Comparison of ENCODE assay signal across 11 cellular contexts in the genomic region with DNA sequence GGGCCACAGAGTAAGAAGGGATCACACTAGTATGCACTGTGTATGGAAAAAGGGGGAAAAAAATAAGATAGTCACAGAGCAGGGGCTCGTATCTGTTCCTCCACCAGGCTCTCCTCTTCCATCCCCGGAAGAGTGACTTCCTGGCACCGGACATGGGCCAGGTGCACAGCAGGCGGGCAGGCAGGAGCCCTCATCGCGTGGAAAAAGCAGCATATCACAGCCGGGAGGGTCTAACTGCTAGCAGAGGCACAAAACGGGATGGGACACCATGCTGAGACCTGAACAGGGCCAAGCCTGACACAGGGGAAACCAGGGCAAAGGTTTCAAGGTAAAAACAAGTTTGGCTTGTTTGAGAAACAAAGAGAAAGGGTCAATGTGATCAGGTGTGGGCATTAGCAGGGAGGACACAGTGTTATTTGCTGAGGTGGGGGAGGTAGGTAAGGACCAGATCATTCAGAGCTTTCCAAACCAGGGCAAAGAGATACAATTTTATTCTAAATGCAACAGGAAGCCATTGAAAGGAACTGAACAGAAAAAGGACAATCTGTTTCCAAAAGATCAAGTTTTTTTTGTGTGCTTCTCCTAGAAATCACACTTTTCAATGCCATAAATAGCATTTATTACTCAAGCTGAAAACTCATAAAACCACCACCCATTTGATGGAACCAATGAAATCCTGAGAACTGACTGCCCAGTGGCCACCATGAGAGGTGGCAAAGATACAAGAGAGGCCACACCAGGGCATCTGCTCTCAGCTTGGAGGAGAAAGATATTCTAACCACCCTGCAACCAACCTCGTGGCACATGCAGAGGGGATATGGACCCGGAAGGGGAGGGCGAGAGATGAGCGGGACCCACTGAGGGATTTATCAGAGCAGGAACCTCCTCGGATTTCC. TPM values are rescaled to one million over a fixed set of nuclear protein-coding genes. Genes with fewer than 3 reads are reported as not detected.
DNase-seq lines count a peak whose midpoint lies in the region; FAIRE-seq and TF ChIP-seq lines count a peak whose summit lies in the region.
"Had no signal": no experiment of that assay in that cellular context is flagged by ENCODE, and none has a peak within 500 bp of the region (broad histone marks: within the 10 kb centered on the region; RNA-seq: fewer than 3 reads in every experiment).

No MANE protein-coding gene starts in this region.

- no peak overlapping the region for H3K4me3 Mint-ChIP-seq in glutamatergic neuron (ENCODE audit: unreplicated experiment)
- no peak overlapping the region for H3K4me3 Mint-ChIP-seq in activated CD4-positive, alpha-beta memory T cell treated with anti-CD3 and anti-CD28 coated beads for 36 hours

- no peaks in the 10 kb centered on the region for H3K36me3 Mint-ChIP-seq in glutamatergic neuron (ENCODE audit: unreplicated experiment)
- no peaks in the 10 kb centered on the region for H3K36me3 Mint-ChIP-seq in activated CD4-positive, alpha-beta memory T cell treated with anti-CD3 and anti-CD28 coated beads for 36 hours

- no peak for DNase-seq in GM12891 (ENCODE audit: insufficient read length, low spot score)
- DNase-seq in NCI-H146 (lab: John Stamatoyannopoulos, UW), result peak; percentile 73
- no peak for DNase-seq in glutamatergic neuron
- DNase-seq in stimulated activated CD4-positive, alpha-beta T cell treated with anti-CD3 and anti-CD28 coated beads, Interleukin-2, amount 100 ng/mL, for 48 hours, result no peak
- DNase-seq in RWPE1 (ENCODE audit: low spot score), result no peak
- DNase-seq in activated CD4-positive, alpha-beta memory T cell treated with anti-CD3 and anti-CD28 coated beads for 36 hours, result no peak
- no peak for DNase-seq in NCI-H2171 treated with DMSO at 0.1 percent for 48 hours (lab: John Stamatoyannopoulos, UW)
- DNase-seq: Karpas-422; posterior cingulate gyrus; stimulated activated naive CD4-positive, alpha-beta T cell had no signal

- CTCF ChIA-PET in RWPE1 (lab: Yijun Ruan, JAX), result no interaction called here
- CTCF ChIA-PET in activated CD4-positive, alpha-beta memory T cell treated with anti-CD3 and anti-CD28 coated beads for 36 hours (lab: Charles Lee), result no interaction called here

- peaks cover 16% of the 10 kb centered on the region for H3K9me3 Mint-ChIP-seq in glutamatergic neuron (ENCODE audit: unreplicated experiment)
- H3K9me3 Mint-ChIP-seq in activated CD4-positive, alpha-beta memory T cell treated with anti-CD3 and anti-CD28 coated beads for 36 hours, result no peaks in the 10 kb centered on the region

- POLR2A ChIA-PET in RWPE1 (lab: Yijun Ruan, JAX; ENCODE audit: low non-redundant PET), result no interaction called here
- POLR2A ChIA-PET in activated CD4-positive, alpha-beta memory T cell treated with anti-CD3 and anti-CD28 coated beads for 36 hours (lab: Charles Lee), result no interaction called here

- TF ChIP-seq POLR2A in GM12891 (IDR thresholded peaks at IDR 0.05; ENCODE audit: low read depth, low read length), result no peak

- peaks cover 45% of the 10 kb centered on the region for H3K4me1 Mint-ChIP-seq in glutamatergic neuron (ENCODE audit: low read depth, unreplicated experiment)
- H3K4me1 Mint-ChIP-seq in activated CD4-positive, alpha-beta memory T cell treated with anti-CD3 and anti-CD28 coated beads for 36 hours (ENCODE audit: low read depth), result peaks cover 19% of the 10 kb centered on the region

- peak overlapping the region; percentile 83 for H3K27ac Mint-ChIP-seq in glutamatergic neuron (ENCODE audit: unreplicated experiment)
- no peak overlapping the region for H3K27ac Mint-ChIP-seq in activated CD4-positive, alpha-beta memory T cell treated with anti-CD3 and anti-CD28 coated beads for 36 hours

- FAIRE-seq in GM12891 (lab: Jason Lieb, UNC), result peak; percentile 40

- no peak overlapping the region for H3K4me3 ChIP-seq in skin epidermis

- TF ChIP-seq CTCF in glutamatergic neuron (IDR thresholded peaks at IDR 0.05; ENCODE audit: partially characterized antibody, unreplicated experiment), result no peak
- TF ChIP-seq CTCF in RWPE1 (conservative IDR thresholded peaks at IDR 0.05; ENCODE audit: low read depth), result no peak

- H3K27me3 Mint-ChIP-seq in glutamatergic neuron (ENCODE audit: unreplicated experiment), result peaks cover 22% of the 10 kb centered on the region
- H3K27me3 Mint-ChIP-seq in activated CD4-positive, alpha-beta memory T cell treated with anti-CD3 and anti-CD28 coated beads for 36 hours, result no peaks in the 10 kb centered on the region

- H3K27ac ChIP-seq in skin epidermis, result peak overlapping the region in 11 of 21 experiments; percentile 3 to 73 (median 47)
- no peak overlapping the region for H3K27ac ChIP-seq in RWPE1

- intact Hi-C loops in activated CD4-positive, alpha-beta memory T cell treated with anti-CD3 and anti-CD28 coated beads for 36 hours (cut with micrococcal nuclease), result no loop called here

TF ChIP-seq in GM12891, 5 proteins besides CTCF, POLR2A, EP300 and RAD21:
- TF ChIP-seq POLR2AphosphoS5 (IDR thresholded peaks at IDR 0.05; ENCODE audit: low read depth, low read length), result no peak
- no peak for TF ChIP-seq PAX5 (IDR thresholded peaks at IDR 0.05; ENCODE audit: insufficient read depth, low read length, severe bottlenecking)
- TF ChIP-seq TAF1 (IDR thresholded peaks at IDR 0.05; ENCODE audit: low read depth, low read length), result no peak
- no peak for TF ChIP-seq POU2F2 (IDR thresholded peaks at IDR 0.05; ENCODE audit: low read depth, low read length)
- no peak for TF ChIP-seq SPI1 (IDR thresholded peaks at IDR 0.05; ENCODE audit: low read depth, low read length)

RNA-seq across cellular contexts. Expression of gene CYB5A, which starts 9.2 kb away (rescaled TPM):
- polyA plus RNA-seq in GM12891 (2012; ENCODE audit: low read depth, missing spikeins), result 40.7 TPM
- total RNA-seq in glutamatergic neuron (ENCODE audit: unreplicated experiment), result 28.3 TPM
- 10 to 100 TPM; 64.4 to 65.2 TPM for total RNA-seq in activated CD4-positive, alpha-beta memory T cell treated with anti-CD3 and anti-CD28 coated beads for 36 hours

RNA-seq across cellular contexts. Expression of gene C18orf63, which starts 33.0 kb away (rescaled TPM):
- not detected for polyA plus RNA-seq in GM12891 (2012; ENCODE audit: low read depth, missing spikeins)
- not detected for total RNA-seq in glutamatergic neuron (ENCODE audit: unreplicated experiment)
- total RNA-seq in activated CD4-positive, alpha-beta memory T cell treated with anti-CD3 and anti-CD28 coated beads for 36 hours, result not detected
